ENCODE assay signal across 2 cellular contexts in the genomic region with DNA sequence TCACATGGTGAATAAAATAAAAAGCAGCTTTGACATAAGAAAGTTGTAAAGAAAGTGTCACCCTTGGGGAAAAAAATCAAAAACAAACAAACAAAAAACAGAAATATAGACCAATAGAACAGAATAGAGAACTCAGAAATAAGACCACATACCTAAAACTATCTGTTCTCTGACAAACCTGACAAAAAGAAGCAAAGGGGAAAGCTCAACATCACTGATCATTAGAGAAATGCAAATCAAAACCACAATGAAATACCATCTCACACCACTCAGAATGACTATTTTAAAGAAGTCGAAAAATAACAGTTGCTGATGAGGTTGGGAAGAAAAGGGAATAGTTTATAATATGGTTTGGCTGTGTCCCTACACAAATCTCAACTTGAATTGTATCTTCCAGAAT.
TF ChIP-seq lines count a peak whose summit lies in the region.

No MANE protein-coding gene starts in this region.

TF ChIP-seq in HEK293, 187 proteins besides CTCF, POLR2A, EP300 and RAD21 (continued from another document):
- TF ChIP-seq PRDM10 (tag by site-specific recombination; IDR thresholded peaks at IDR 0.05) (no peak), ZNF76 (tag by site-specific recombination; IDR thresholded peaks at IDR 0.05; ENCODE audit: borderline replicate concordance, low read depth) (no peak), ZNF514 (tag by site-specific recombination; IDR thresholded peaks at IDR 0.05) (no peak), ZNF521 (tag by site-specific recombination; IDR thresholded peaks at IDR 0.05) (no peak)

TF ChIP-seq in WTC11, 78 proteins besides CTCF, POLR2A, EP300 and RAD21 (continued from another document):
- TF ChIP-seq EMX1 (CRISPR knock-in tag; IDR thresholded peaks at IDR 0.05) (no peak), SP1 (CRISPR knock-in tag; conservative IDR thresholded peaks at IDR 0.05) (no peak), ZNF232 (CRISPR knock-in tag; IDR thresholded peaks at IDR 0.05) (no peak), ESRRA (CRISPR knock-in tag; IDR thresholded peaks at IDR 0.05; ENCODE audit: borderline replicate concordance) (no peak), ZNF512 (CRISPR knock-in tag; IDR thresholded peaks at IDR 0.05; ENCODE audit: borderline replicate concordance) (no peak), E2F4 (CRISPR knock-in tag; IDR thresholded peaks at IDR 0.05; ENCODE audit: borderline replicate concordance, low read depth) (no peak), GTF2I (CRISPR knock-in tag; conservative IDR thresholded peaks at IDR 0.05) (no peak)
- TF ChIP-seq, protein P1, sequence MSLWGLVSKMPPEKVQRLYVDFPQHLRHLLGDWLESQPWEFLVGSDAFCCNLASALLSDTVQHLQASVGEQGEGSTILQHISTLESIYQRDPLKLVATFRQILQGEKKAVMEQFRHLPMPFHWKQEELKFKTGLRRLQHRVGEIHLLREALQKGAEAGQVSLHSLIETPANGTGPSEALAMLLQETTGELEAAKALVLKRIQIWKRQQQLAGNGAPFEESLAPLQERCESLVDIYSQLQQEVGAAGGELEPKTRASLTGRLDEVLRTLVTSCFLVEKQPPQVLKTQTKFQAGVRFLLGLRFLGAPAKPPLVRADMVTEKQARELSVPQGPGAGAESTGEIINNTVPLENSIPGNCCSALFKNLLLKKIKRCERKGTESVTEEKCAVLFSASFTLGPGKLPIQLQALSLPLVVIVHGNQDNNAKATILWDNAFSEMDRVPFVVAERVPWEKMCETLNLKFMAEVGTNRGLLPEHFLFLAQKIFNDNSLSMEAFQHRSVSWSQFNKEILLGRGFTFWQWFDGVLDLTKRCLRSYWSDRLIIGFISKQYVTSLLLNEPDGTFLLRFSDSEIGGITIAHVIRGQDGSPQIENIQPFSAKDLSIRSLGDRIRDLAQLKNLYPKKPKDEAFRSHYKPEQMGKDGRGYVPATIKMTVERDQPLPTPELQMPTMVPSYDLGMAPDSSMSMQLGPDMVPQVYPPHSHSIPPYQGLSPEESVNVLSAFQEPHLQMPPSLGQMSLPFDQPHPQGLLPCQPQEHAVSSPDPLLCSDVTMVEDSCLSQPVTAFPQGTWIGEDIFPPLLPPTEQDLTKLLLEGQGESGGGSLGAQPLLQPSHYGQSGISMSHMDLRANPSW (CRISPR knock-in tag; conservative IDR thresholded peaks at IDR 0.05; ENCODE audit: low read depth) = no peak
